In genomic region chr2:94874277-94874997, GRCh38 we compare ENCODE assay signal across 8 cellular contexts. TPM values are rescaled to one million over a fixed set of nuclear protein-coding genes. Genes with fewer than 3 reads are reported as not detected.
DNase-seq lines count a peak whose midpoint lies in the region; ATAC-seq, FAIRE-seq and TF ChIP-seq lines count a peak whose summit lies in the region.

No MANE protein-coding gene starts in this region.

- H3K27ac ChIP-seq in RWPE1 = no peak overlapping the region
- no peak overlapping the region for H3K27ac ChIP-seq in right cardiac atrium (ENCODE audit: low read length)

- peak; percentile 99 for TF ChIP-seq CTCF in D721Med (IDR thresholded peaks at IDR 0.05; ENCODE audit: insufficient read depth, missing control alignments)
- peak; percentile 80 for TF ChIP-seq CTCF in RWPE1 (conservative IDR thresholded peaks at IDR 0.05; ENCODE audit: low read depth)

- no peaks in the 10 kb centered on the region for H3K27me3 ChIP-seq in right cardiac atrium (ENCODE audit: control insufficient read depth, insufficient read depth)

- no peak for FAIRE-seq in D721Med (lab: Jason Lieb, UNC)

- 36% methylated on average over 53 of the region's 53 CpGs for WGBS in right cardiac atrium

- DNase-seq in D721Med (ENCODE audit: insufficient read length, low spot score) = peak; percentile 79
- peak; percentile 75 for DNase-seq in RWPE1 (ENCODE audit: low spot score)
- DNase-seq in activated effector memory CD4-positive, alpha-beta T cell treated with anti-CD3 and anti-CD28 coated beads, Interleukin-2, amount 50 U/mL, for 16 hours = peak; percentile 87
- peak in 2 of 3 donors; percentile 41 to 70 for DNase-seq in right cardiac atrium
- peak; percentile 66 for DNase-seq in stimulated activated CD4-positive, alpha-beta T cell treated with anti-CD3 and anti-CD28 coated beads, Interleukin-1b, Interleukin-23, amount 100 ng/mL, for 48 hours
- DNase-seq in putamen (ENCODE audit: low spot score) = no peak

- intact Hi-C loops in right cardiac atrium (cut with DNase I) = no loop called here

- POLR2A ChIA-PET in RWPE1 (lab: Yijun Ruan, JAX; ENCODE audit: low non-redundant PET) = no interaction called here

- CTCF ChIA-PET in RWPE1 (lab: Yijun Ruan, JAX) = interaction anchor here (0.7 to 4.7 kb wide), 2 partner anchors 83 to 207 kb away, joined by 3 to 51 read pairs; no protein-coding TSS in a partner anchor

- no peaks in the 10 kb centered on the region for H3K9me3 ChIP-seq in right cardiac atrium (ENCODE audit: control insufficient read depth, low read length)

- H3K4me3 ChIP-seq in right cardiac atrium (ENCODE audit: low read length) = no peak overlapping the region

- no peaks in the 10 kb centered on the region for H3K4me1 ChIP-seq in right cardiac atrium (ENCODE audit: control insufficient read depth, insufficient read depth, low read length)

- ATAC-seq in GM19438 (IDR thresholded peaks at IDR 0.05; ENCODE audit: low read depth, unreplicated experiment) (peak; percentile 96), HG03521 (IDR thresholded peaks at IDR 0.05; ENCODE audit: unreplicated experiment) (peak; percentile 89), right cardiac atrium (peak in 1 of 2 donors; percentile 43)

RNA-seq across cellular contexts. Expression of gene TEKT4, which starts 3.2 kb away (rescaled TPM):
- total RNA-seq in right cardiac atrium = under 1 TPM in 1 of 4 donors, not detected in 3; 0.37 TPM
- not detected for polyA plus RNA-seq in right cardiac atrium
